ENCODE assay signal across 8 cellular contexts in the genomic region with DNA sequence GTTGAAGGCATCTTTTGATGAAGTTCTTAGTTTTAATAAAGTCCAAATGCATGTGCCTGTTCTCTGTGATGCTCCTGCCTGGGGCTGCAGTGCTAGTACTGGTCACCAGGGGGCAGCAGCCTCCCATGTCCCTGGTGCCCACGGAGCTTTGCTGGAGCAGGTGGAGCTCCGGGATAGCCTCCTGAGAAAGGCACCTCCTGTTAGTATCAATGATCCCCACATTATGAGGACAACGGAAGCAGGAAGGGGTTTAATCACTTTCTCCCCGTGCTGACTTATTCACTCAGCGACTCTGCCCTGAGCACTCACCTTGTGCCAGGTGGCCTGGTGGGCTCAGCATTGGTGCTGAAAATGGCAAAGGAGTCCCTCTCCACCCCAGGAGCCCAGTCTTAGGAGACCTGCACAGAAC.
DNase-seq lines count a peak whose midpoint lies in the region; ATAC-seq and TF ChIP-seq lines count a peak whose summit lies in the region.

No MANE protein-coding gene starts in this region.

- intact Hi-C loops in activated naive CD4-positive, alpha-beta T cell treated with anti-CD3 and anti-CD28 coated beads for 36 hours (cut with micrococcal nuclease) = loop anchor here (1.0 to 5.0 kb wide), 4 partner anchors 138 to 420 kb away; no protein-coding TSS in a partner anchor
- intact Hi-C loops in Right ventricle myocardium superior (cut with DNase I) (no loop called here), prostate gland (cut with DNase I) (loop anchor here (5.0 to 10.0 kb wide), 3 partner anchors 136 to 376 kb away; no protein-coding TSS in a partner anchor), aorta (cut with DNase I) (loop anchor here in 1 of 2 donors (5.0 kb wide), 1 partner anchor 376 kb away; no protein-coding TSS in a partner anchor)

- no peak overlapping the region for H3K27ac Mint-ChIP-seq in activated naive CD4-positive, alpha-beta T cell treated with anti-CD3 and anti-CD28 coated beads for 36 hours

- DNase-seq in GDM1 (lab: John Stamatoyannopoulos, UW) (peak; percentile 44), HT1080 (ENCODE audit: low read depth) (peak; percentile 43), SK-MEL-5 (ENCODE audit: low read depth, low spot score) (peak; percentile 71), Right ventricle myocardium superior (peak; percentile 76), prostate gland (ENCODE audit: low spot score) (peak; percentile 55), aorta (peak; percentile 68 to 84)
- DNase-seq in activated naive CD4-positive, alpha-beta T cell treated with anti-CD3 and anti-CD28 coated beads for 36 hours = peak; percentile 78

- no peak overlapping the region for H3K4me3 Mint-ChIP-seq in activated naive CD4-positive, alpha-beta T cell treated with anti-CD3 and anti-CD28 coated beads for 36 hours

- peaks cover 15% of the 10 kb centered on the region for H3K4me1 Mint-ChIP-seq in activated naive CD4-positive, alpha-beta T cell treated with anti-CD3 and anti-CD28 coated beads for 36 hours (ENCODE audit: low read depth)

- peak; percentile 64 to 91 (median 88) for TF ChIP-seq CTCF in prostate gland (IDR thresholded peaks at IDR 0.05)

- H3K9me3 ChIP-seq in prostate gland (no peaks in the 10 kb centered on the region), aorta (ENCODE audit: control insufficient read depth, low read length) (no peaks in the 10 kb centered on the region)

- H3K4me1 ChIP-seq in prostate gland (replicated peaks) (no peaks in the 10 kb centered on the region), aorta (ENCODE audit: control insufficient read depth in 1 of 2, insufficient read depth in 2 of 2, low read length in 2 of 2) (no peaks in the 10 kb centered on the region)

- peaks cover 1% of the 10 kb centered on the region for H3K9me3 Mint-ChIP-seq in activated naive CD4-positive, alpha-beta T cell treated with anti-CD3 and anti-CD28 coated beads for 36 hours

- H3K27ac ChIP-seq in prostate gland = no peak overlapping the region
- H3K27ac ChIP-seq in aorta (ENCODE audit: low read depth in 1 of 2, low read length in 2 of 2) = no peak overlapping the region

- H3K36me3 ChIP-seq in prostate gland = no peaks in the 10 kb centered on the region
- H3K36me3 ChIP-seq in aorta (ENCODE audit: control insufficient read depth in 1 of 2, insufficient read depth in 2 of 2, low read length in 1 of 2) = no peaks in the 10 kb centered on the region

- no peaks in the 10 kb centered on the region for H3K27me3 Mint-ChIP-seq in activated naive CD4-positive, alpha-beta T cell treated with anti-CD3 and anti-CD28 coated beads for 36 hours (ENCODE audit: low read depth)

- in situ Hi-C loops in SK-MEL-5 (cut with HindIII; ENCODE audit: low pct_unique_long_range_greater_than_20kb, low sequenced_read_pairs) = no loop called here

- CTCF ChIA-PET in activated naive CD4-positive, alpha-beta T cell treated with anti-CD3 and anti-CD28 coated beads for 36 hours (lab: Charles Lee) = interaction anchor here (0.6 to 3.1 kb wide), 9 partner anchors 12 to 1347 kb away, joined by 3 to 32 read pairs (median 4); no protein-coding TSS in a partner anchor

- WGBS in prostate gland = 15% methylated on average over 5 of the region's 5 CpGs
- 5 to 8% methylated on average over 5 of the region's 5 CpGs for WGBS in aorta, 2 donors

- TF ChIP-seq POLR2A in prostate gland (IDR thresholded peaks at IDR 0.05) = no peak

- H3K4me3 ChIP-seq in prostate gland = no peak overlapping the region
- no peak overlapping the region for H3K4me3 ChIP-seq in aorta (ENCODE audit: low read length in 2 of 2)

- peaks cover under 1% of the 10 kb centered on the region for H3K36me3 Mint-ChIP-seq in activated naive CD4-positive, alpha-beta T cell treated with anti-CD3 and anti-CD28 coated beads for 36 hours (ENCODE audit: low read depth)

- ATAC-seq in Right ventricle myocardium superior (ENCODE audit: poor library complexity) (peak; percentile 75), aorta (ENCODE audit: low FRiP score) (peak; percentile 77), GM19397 (IDR thresholded peaks at IDR 0.05; ENCODE audit: unreplicated experiment) (no peak)

- H3K27me3 ChIP-seq in prostate gland (replicated peaks; ENCODE audit: insufficient read depth) = no peaks in the 10 kb centered on the region
- H3K27me3 ChIP-seq in aorta (ENCODE audit: control insufficient read depth in 1 of 2, insufficient read depth in 2 of 2, low read length in 1 of 2) = no peaks in the 10 kb centered on the region
